1 cellular context compared by ENCODE assay signal in the genomic region with DNA sequence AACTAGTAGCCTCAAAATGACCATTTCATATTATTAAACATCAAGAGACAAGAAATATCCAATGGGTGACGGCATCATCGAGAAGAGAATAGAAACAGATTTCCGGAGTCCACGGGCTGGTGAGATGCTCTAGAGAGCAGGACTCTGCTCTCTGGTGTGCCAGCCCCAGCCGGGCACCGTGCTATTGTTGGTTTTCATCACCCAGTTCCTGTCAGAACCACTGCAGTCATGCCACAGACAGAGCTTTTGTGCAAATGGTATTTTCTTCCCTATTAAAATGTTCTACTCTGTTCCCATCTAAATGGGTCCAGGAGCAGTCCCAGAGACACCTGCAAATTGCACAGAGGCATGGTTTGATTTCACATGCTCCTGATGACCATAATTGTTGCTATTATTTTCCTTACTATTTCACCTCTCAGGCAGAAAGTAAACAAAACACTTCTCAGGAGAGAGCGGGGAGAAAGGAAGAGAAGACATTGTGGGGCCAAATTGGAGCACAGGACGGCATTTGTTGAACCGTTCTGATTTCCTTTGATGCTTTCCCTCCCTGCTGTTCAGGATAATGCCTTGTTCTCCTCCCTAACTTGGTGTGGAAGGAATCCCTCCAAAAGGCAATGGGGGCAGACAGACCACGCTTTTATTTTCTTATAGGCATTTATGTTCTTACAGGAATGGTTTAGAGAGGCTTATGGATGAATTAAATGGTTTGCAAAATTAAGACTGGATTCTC.
TF ChIP-seq lines count a peak whose summit lies in the region.

No MANE protein-coding gene starts in this region.

TF ChIP-seq in endothelial cell of umbilical vein, 7 proteins besides CTCF, POLR2A, EP300 and RAD21 (continued from another document):
- TF ChIP-seq POLR2AphosphoS5 (IDR thresholded peaks at IDR 0.05; ENCODE audit: insufficient read depth, low read depth, low read length) = no peak
- TF ChIP-seq FOS (IDR thresholded peaks at IDR 0.05; ENCODE audit: borderline replicate concordance, insufficient read depth, low read length) = no peak
- TF ChIP-seq, protein P1, sequence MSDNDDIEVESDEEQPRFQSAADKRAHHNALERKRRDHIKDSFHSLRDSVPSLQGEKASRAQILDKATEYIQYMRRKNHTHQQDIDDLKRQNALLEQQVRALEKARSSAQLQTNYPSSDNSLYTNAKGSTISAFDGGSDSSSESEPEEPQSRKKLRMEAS (IDR thresholded peaks at IDR 0.05; ENCODE audit: insufficient read depth, insufficient read length) = no peak
- no peak for TF ChIP-seq EZH2 (IDR thresholded peaks at IDR 0.05; ENCODE audit: borderline replicate concordance, low read depth, low read length, severe bottlenecking)
TF ChIP-seq in endothelial cell of umbilical vein: peak in this region for 0.
